ENCODE assay signal across 8 cellular contexts in the genomic region with DNA sequence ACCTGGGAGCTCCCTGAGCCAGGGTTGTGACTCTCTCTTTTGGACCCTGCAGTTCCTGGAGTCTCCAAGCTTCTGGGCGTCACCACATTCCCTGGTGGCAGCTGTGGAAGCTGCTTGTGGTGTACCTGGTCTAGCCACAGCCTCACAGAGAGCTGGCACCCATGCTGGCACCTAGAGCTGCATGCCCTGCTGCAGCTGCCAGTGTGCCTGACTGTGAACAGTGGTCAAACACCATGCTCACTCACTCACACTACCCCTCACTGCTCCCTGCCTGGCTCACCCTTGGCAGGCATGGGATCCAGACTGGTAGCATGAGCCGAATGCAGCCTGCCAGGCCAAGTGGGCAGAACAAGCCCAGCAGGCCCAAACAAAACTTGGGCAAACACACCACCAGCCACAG.
"Had no signal": no experiment of that assay in that cellular context is flagged by ENCODE, and none has a peak within 500 bp of the region (broad histone marks: within the 10 kb centered on the region; RNA-seq: fewer than 3 reads in every experiment).

No MANE protein-coding gene starts in this region.

- H2AFZ ChIP-seq: GM23248 had no signal

- H3K36me3 ChIP-seq: HAP-1 had no signal

- H3K9me3 ChIP-seq: HAP-1 had no signal

- H3K4me1 ChIP-seq: HAP-1 had no signal

- H3K27ac ChIP-seq: GM23248 had no signal

- DNase-seq: GM23248, GOT3, H7, HFFc6, IMR-90 had no signal

- H3K9ac ChIP-seq: GM23248 had no signal

- ATAC-seq: HCT116, K562 had no signal

- H3K4me3 ChIP-seq: GM23248, HAP-1, K562 had no signal
